20 cellular contexts compared by ENCODE assay signal in genomic region chr17:61168506-61168905, GRCh38.
DNase-seq lines count a peak whose midpoint lies in the region; ATAC-seq and TF ChIP-seq lines count a peak whose summit lies in the region.
"Had no signal": no experiment of that assay in that cellular context is flagged by ENCODE, and none has a peak within 500 bp of the region (broad histone marks: within the 10 kb centered on the region; RNA-seq: fewer than 3 reads in every experiment).

No MANE protein-coding gene starts in this region.

- DNase-seq in ELR (ENCODE audit: low read depth), result peak; percentile 3
- DNase-seq in brain microvascular endothelial cell, result peak; percentile 20
- peak; percentile 85 for DNase-seq in left kidney (ENCODE audit: low read depth, low spot score)
- DNase-seq in stimulated activated naive CD4-positive, alpha-beta T cell (lab: John Stamatoyannopoulos, UW), result no peak
- DNase-seq in SW 1271 (lab: John Stamatoyannopoulos, UW), result no peak
- DNase-seq: activated CD4-positive, alpha-beta T cell treated with anti-CD3 and anti-CD28 coated beads, Interleukin-2, amount 50 U/mL, for 48 hours; activated naive CD4-positive, alpha-beta T cell treated with anti-CD3 and anti-CD28 coated beads for 36 hours; effector memory CD8-positive, alpha-beta T cell; mesendoderm; naive thymus-derived CD8-positive, alpha-beta T cell; NCI-H1105 treated with DMSO at 0.1 percent for 48 hours; NCI-H748 treated with DMSO at 0.1 percent for 48 hours; OCI-M1; ovary; SIG-M5; WERI-Rb-1 had no signal

- no peaks in the 10 kb centered on the region for H3K36me3 ChIP-seq in brain microvascular endothelial cell (replicated peaks)
- H3K36me3 ChIP-seq: ascending aorta, ovary, WERI-Rb-1 had no signal

- no peak overlapping the region for H3K27ac ChIP-seq in brain microvascular endothelial cell
- H3K27ac ChIP-seq: ascending aorta, ovary, WERI-Rb-1 had no signal

- no peak for TF ChIP-seq CTCF in brain microvascular endothelial cell (IDR thresholded peaks at IDR 0.05; ENCODE audit: low read depth, low read length, missing control alignments)

- peak; percentile 60 for ATAC-seq in HG03354 (IDR thresholded peaks at IDR 0.05; ENCODE audit: poor library complexity, severe bottlenecking, unreplicated experiment)
- ATAC-seq in HG03439 (IDR thresholded peaks at IDR 0.05; ENCODE audit: unreplicated experiment), result no peak
- ATAC-seq in HG02884 (IDR thresholded peaks at IDR 0.05; ENCODE audit: unreplicated experiment), result no peak
- ATAC-seq: effector memory CD8-positive, alpha-beta T cell; naive thymus-derived CD8-positive, alpha-beta T cell had no signal

- no peaks in the 10 kb centered on the region for H3K27me3 ChIP-seq in brain microvascular endothelial cell (replicated peaks)
- H3K27me3 ChIP-seq: ovary had no signal

- in situ Hi-C loops in brain microvascular endothelial cell (cut with HindIII; ENCODE audit: low pct_ligation_motif_present, low sequenced_read_pairs), result no loop called here

- no peak overlapping the region for H3K4me3 ChIP-seq in brain microvascular endothelial cell (ENCODE audit: low read depth, low read length)
- H3K4me3 ChIP-seq: ascending aorta, ovary had no signal

Comparison
In these comparisons a context has a peak if more than half of its experiments do, and no peak if none do; other contexts are left out.
1. DNase-seq: peak in ELR (single experiment), brain microvascular endothelial cell (single experiment) and left kidney (single experiment); none in stimulated activated naive CD4-positive, alpha-beta T cell (0 of 6) and SW 1271 (0 of 2).